Comparison of ENCODE assay signal across 8 cellular contexts in genomic region chr1:203267347-203267846, GRCh38. TPM values are rescaled to one million over a fixed set of nuclear protein-coding genes. Genes with fewer than 3 reads are reported as not detected.
DNase-seq lines count a peak whose midpoint lies in the region; ATAC-seq, FAIRE-seq and TF ChIP-seq lines count a peak whose summit lies in the region.

No MANE protein-coding gene starts in this region.

- no peaks in the 10 kb centered on the region for H3K36me3 Mint-ChIP-seq in WTC11

- no peak for FAIRE-seq in bronchial epithelial cell (lab: Jason Lieb, UNC)

- H3K4me1 Mint-ChIP-seq in WTC11: peaks cover 11% of the 10 kb centered on the region

- H3K79me2 ChIP-seq in DND-41 (ENCODE audit: insufficient read depth, low read length) (no peaks in the 10 kb centered on the region), smooth muscle cell (ENCODE audit: low read depth) (no peaks in the 10 kb centered on the region)

- H3K27ac ChIP-seq in DND-41 (ENCODE audit: low read length) (peak overlapping the region; percentile 64), smooth muscle cell (ENCODE audit: low read depth) (no peak overlapping the region)

- DNase-seq in DND-41: peak; percentile 84
- peak; percentile 90 for DNase-seq in NCI-H2227 treated with DMSO at 0.1 percent for 48 hours (lab: John Stamatoyannopoulos, UW)
- peak; percentile 86 for DNase-seq in WTC11 (ENCODE audit: low spot score)
- peak; percentile 82 for DNase-seq in bronchial epithelial cell (ENCODE audit: low read depth)
- peak; percentile 73 for DNase-seq in iPS-NIHi7 (ENCODE audit: extremely low spot score)
- DNase-seq in smooth muscle cell (lab: John Stamatoyannopoulos, UW; ENCODE audit: unreplicated experiment): peak; percentile 89

- H3K9ac ChIP-seq in DND-41 (ENCODE audit: low read depth, low read length): peak overlapping the region; percentile 59
- peak overlapping the region; percentile 29 for H3K9ac ChIP-seq in smooth muscle cell (ENCODE audit: low read depth)

- peaks cover 19% of the 10 kb centered on the region for H3K4me1 ChIP-seq in DND-41 (ENCODE audit: insufficient read depth, low read length)
- no peaks in the 10 kb centered on the region for H3K4me1 ChIP-seq in smooth muscle cell (ENCODE audit: low read depth)

- peak overlapping the region; percentile 95 for H3K4me2 ChIP-seq in DND-41 (ENCODE audit: insufficient read depth, low read length)
- H3K4me2 ChIP-seq in smooth muscle cell: peak overlapping the region; percentile 87

- WGBS in smooth muscle cell (ENCODE audit: low lambda C conversion rate): 4% methylated on average over 20 of the region's 20 CpGs

- CTCF ChIA-PET in WTC11 (lab: Charles Lee): interaction anchor here (0.6 to 11.3 kb wide), 113 partner anchors 8 to 926 kb away, joined by 3 to 369 read pairs (median 7); partner anchors contain the start of genes ADORA1, ATP2B4, BTG2 and CHI3L1

- no peaks in the 10 kb centered on the region for H3K9me3 Mint-ChIP-seq in WTC11

- H2AFZ ChIP-seq in DND-41 (ENCODE audit: low read depth, low read length) (peak overlapping the region; percentile 90), smooth muscle cell (ENCODE audit: low read depth) (peak overlapping the region; percentile 93)

- H3K27me3 ChIP-seq in DND-41 (ENCODE audit: insufficient read depth, low read length, poor library complexity): no peaks in the 10 kb centered on the region
- no peaks in the 10 kb centered on the region for H3K27me3 ChIP-seq in bronchial epithelial cell (ENCODE audit: control insufficient read depth, insufficient read depth, low read length)
- H3K27me3 ChIP-seq in smooth muscle cell (ENCODE audit: low read depth): no peaks in the 10 kb centered on the region

- no peaks in the 10 kb centered on the region for H4K20me1 ChIP-seq in DND-41 (ENCODE audit: insufficient read depth, low read length)
- no peaks in the 10 kb centered on the region for H4K20me1 ChIP-seq in smooth muscle cell (ENCODE audit: low read depth)

- H3K9me3 ChIP-seq in DND-41 (ENCODE audit: insufficient read depth, low read length, severe bottlenecking) (no peaks in the 10 kb centered on the region), smooth muscle cell (replicated peaks; ENCODE audit: low read depth) (no peaks in the 10 kb centered on the region)

- H3K4me3 ChIP-seq in DND-41 (ENCODE audit: low read depth in 1 of 2, low read length in 2 of 2) (peak overlapping the region; percentile 25 to 61; a peak in 3 of 4 replicates), bronchial epithelial cell (ENCODE audit: low read depth, low read length) (peak overlapping the region; percentile 47), smooth muscle cell (peak overlapping the region; percentile 68)

- TF ChIP-seq CTCF in DND-41 (IDR thresholded peaks at IDR 0.05; ENCODE audit: borderline replicate concordance, extremely low read depth, low read length, poor library complexity, severe bottlenecking) (peak; percentile 96), WTC11 (IDR thresholded peaks at IDR 0.05) (peak; percentile 85), bronchial epithelial cell (IDR thresholded peaks at IDR 0.05; ENCODE audit: insufficient read depth, low read length, severe bottlenecking) (peak; percentile 84), smooth muscle cell (IDR thresholded peaks at IDR 0.05; ENCODE audit: borderline replicate concordance, insufficient read depth, poor library complexity, severe bottlenecking) (peak; percentile 83)

- POLR2A ChIA-PET in WTC11 (lab: Charles Lee): interaction anchor here (0.8 to 1.5 kb wide), 3 partner anchors 40 to 227 kb away, joined by 3 to 8 read pairs (median 3); no protein-coding TSS in a partner anchor

- no peaks in the 10 kb centered on the region for H3F3A ChIP-seq in smooth muscle cell (ENCODE audit: low read depth)

- peaks cover 10% of the 10 kb centered on the region for H3K27me3 Mint-ChIP-seq in WTC11 (ENCODE audit: low read depth)

- H3K36me3 ChIP-seq in DND-41 (ENCODE audit: insufficient read depth, low read length) (no peaks in the 10 kb centered on the region), bronchial epithelial cell (ENCODE audit: control insufficient read depth, insufficient read depth, low read length) (no peaks in the 10 kb centered on the region), smooth muscle cell (ENCODE audit: low read depth) (no peaks in the 10 kb centered on the region)

- ATAC-seq in DND-41 (ENCODE audit: insufficient read depth, low read depth) (peak; percentile 79), HG02885 (IDR thresholded peaks at IDR 0.05; ENCODE audit: poor library complexity, unreplicated experiment) (peak; percentile 62), WTC11 (peak; percentile 58), GM18868 (IDR thresholded peaks at IDR 0.05; ENCODE audit: unreplicated experiment) (no peak)

- no peak overlapping the region; the same call in 1 of the 2 replicates for H3K27ac Mint-ChIP-seq in WTC11

- H3K4me3 Mint-ChIP-seq in WTC11: peak overlapping the region; percentile 76

TF ChIP-seq in WTC11, 78 proteins besides CTCF, POLR2A, EP300 and RAD21:
- TF ChIP-seq MAX (CRISPR knock-in tag; IDR thresholded peaks at IDR 0.05) (peak; percentile 58; the same call in 1 of the 2 replicates), ATF2 (CRISPR knock-in tag; IDR thresholded peaks at IDR 0.05; ENCODE audit: borderline replicate concordance, low read depth) (no peak), HMGXB4 (CRISPR knock-in tag; IDR thresholded peaks at IDR 0.05) (0 out of 2 replicates have a peak, but pooled peaks have one; percentile 48), FOXK1 (CRISPR knock-in tag; IDR thresholded peaks at IDR 0.05) (peak; percentile 29; the same call in 1 of the 2 replicates), CREB1 (CRISPR knock-in tag; IDR thresholded peaks at IDR 0.05) (no peak)

RNA-seq across cellular contexts. Expression of gene BTG2, which starts 37.9 kb away (rescaled TPM):
- total RNA-seq in WTC11 (2021) (13.5 to 19.4 TPM (median 15.4 TPM) in 3 replicates), bronchial epithelial cell (12.9 and 25.9 TPM in 2 replicates), smooth muscle cell (80.0 and 96.1 TPM in 2 replicates)
- polyA plus RNA-seq in smooth muscle cell: 93.8 and 101 TPM in 2 replicates

RNA-seq across cellular contexts. Expression of gene CHIT1, which starts 37.9 kb away (rescaled TPM):
- 0.15 to 0.39 TPM (median 0.21 TPM) in 3 replicates for total RNA-seq in WTC11 (2021)
- total RNA-seq in bronchial epithelial cell: under 0.01 TPM in 2 replicates
- total RNA-seq in smooth muscle cell: 0.04 TPM in 1 of 2 replicates, not detected in the other
- not detected in 2 replicates for polyA plus RNA-seq in smooth muscle cell
